ENCODE assay signal across 2 cellular contexts in the genomic region with DNA sequence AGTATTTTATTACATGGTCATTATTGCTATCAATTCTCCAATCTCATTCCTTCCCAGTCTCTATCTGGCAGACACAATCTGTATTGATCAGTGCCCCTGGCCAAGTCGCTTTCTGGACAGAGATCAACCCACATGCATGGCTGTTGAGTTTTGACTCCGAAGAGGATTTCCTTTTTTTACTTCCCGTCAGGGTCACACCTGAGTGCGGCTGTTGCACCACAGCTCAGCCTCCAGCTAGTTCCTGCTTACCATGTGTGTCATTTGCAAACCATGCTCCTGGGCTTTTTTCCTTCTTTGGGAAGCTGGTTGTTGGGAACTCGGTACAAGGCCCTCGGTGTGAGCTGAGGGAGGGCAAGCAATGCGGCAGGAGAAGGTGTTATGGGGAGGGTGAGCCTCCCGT.
TF ChIP-seq lines count a peak whose summit lies in the region.

No MANE protein-coding gene starts in this region.

TF ChIP-seq in liver, 16 proteins besides CTCF, POLR2A, EP300 and RAD21:
- TF ChIP-seq FOXA1 (IDR thresholded peaks at IDR 0.05) (no peak), SP1 (IDR thresholded peaks at IDR 0.05) (no peak), ATF3 (IDR thresholded peaks at IDR 0.05) (no peak), RXRA (IDR thresholded peaks at IDR 0.05) (peak; percentile 9 to 27), EGR1 (IDR thresholded peaks at IDR 0.05; ENCODE audit: low read depth in 2 of 2) (peak in 1 of 2 donors; percentile 36), TAF1 (conservative IDR thresholded peaks at IDR 0.05) (no peak), NR2F2 (IDR thresholded peaks at IDR 0.05) (no peak), JUND (IDR thresholded peaks at IDR 0.05) (no peak), REST (IDR thresholded peaks at IDR 0.05) (no peak), YY1 (IDR thresholded peaks at IDR 0.05) (no peak), HNF4G (IDR thresholded peaks at IDR 0.05) (no peak), HNF4A (conservative IDR thresholded peaks at IDR 0.05) (peak in 1 of 2 donors; percentile 24), FOXA2 (IDR thresholded peaks at IDR 0.05) (no peak), ZBTB33 (IDR thresholded peaks at IDR 0.05) (no peak), GABPA (IDR thresholded peaks at IDR 0.05 in 1 of 2, conservative IDR thresholded peaks at IDR 0.05 in 1 of 2) (no peak)
- TF ChIP-seq, protein P1, sequence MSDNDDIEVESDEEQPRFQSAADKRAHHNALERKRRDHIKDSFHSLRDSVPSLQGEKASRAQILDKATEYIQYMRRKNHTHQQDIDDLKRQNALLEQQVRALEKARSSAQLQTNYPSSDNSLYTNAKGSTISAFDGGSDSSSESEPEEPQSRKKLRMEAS (IDR thresholded peaks at IDR 0.05): peak; percentile 55
TF ChIP-seq in liver: peak in this region for 4.

TF ChIP-seq in HepG2, 621 proteins besides CTCF, POLR2A, EP300 and RAD21:
- TF ChIP-seq IKZF4 (CRISPR knock-in tag; IDR thresholded peaks at IDR 0.05; ENCODE audit: borderline replicate concordance, low read depth, not compliant biosample characterization) (no peak), TARDBP (CRISPR knock-in tag; IDR thresholded peaks at IDR 0.05) (no peak), NKX3-1 (CRISPR knock-in tag; IDR thresholded peaks at IDR 0.05) (no peak), ZNF549 (CRISPR knock-in tag; IDR thresholded peaks at IDR 0.05) (no peak), MTA1 (CRISPR knock-in tag; IDR thresholded peaks at IDR 0.05; ENCODE audit: borderline replicate concordance) (no peak)
